In the genomic region with DNA sequence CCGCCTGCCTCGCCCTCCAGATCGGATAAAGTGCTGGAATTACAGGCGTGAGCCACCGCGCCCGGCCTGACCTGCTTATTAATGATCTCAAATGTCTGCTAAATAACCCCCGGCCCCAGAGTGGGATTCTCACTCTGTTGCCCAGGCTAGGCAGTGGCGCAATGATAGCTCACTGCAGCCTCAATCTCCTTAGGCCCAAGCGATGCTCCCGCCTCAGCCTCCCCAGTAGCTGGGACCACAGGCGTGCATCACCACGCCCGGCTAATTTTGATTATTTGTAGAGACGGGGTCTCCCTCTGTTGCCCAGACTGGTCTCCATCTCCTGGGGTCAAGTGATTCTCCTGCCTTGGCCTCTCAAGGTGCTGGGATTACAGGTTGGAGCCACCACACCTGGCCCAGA, we compare ENCODE assay signal across 8 cellular contexts. TPM values are rescaled to one million over a fixed set of nuclear protein-coding genes. Genes with fewer than 3 reads are reported as not detected.
A peak's percentile ranks its signal among the peaks of the same experiment; 100 is the strongest.
DNase-seq lines count a peak whose midpoint lies in the region; TF ChIP-seq lines count a peak whose summit lies in the region.

No MANE protein-coding gene starts in this region.

- H3K27me3 Mint-ChIP-seq in IgD-negative memory B cell (peaks cover 8% of the 10 kb centered on the region), MCF 10A (ENCODE audit: insufficient read depth, unreplicated experiment) (no peaks in the 10 kb centered on the region), neural crest cell (ENCODE audit: low read depth) (peaks cover 2% of the 10 kb centered on the region)

- peaks cover 2% of the 10 kb centered on the region for H3K36me3 ChIP-seq in BJ (ENCODE audit: control insufficient read depth, insufficient read depth, low read length)

- no peaks in the 10 kb centered on the region for H3K27me3 ChIP-seq in BJ (ENCODE audit: control insufficient read depth, insufficient read depth, low read length)

- peaks cover 0 to 2% (median 0%) of the 10 kb centered on the region in 3 donors for H3K9me3 Mint-ChIP-seq in IgD-negative memory B cell
- H3K9me3 Mint-ChIP-seq in MCF 10A (ENCODE audit: unreplicated experiment): no peaks in the 10 kb centered on the region
- H3K9me3 Mint-ChIP-seq in neural crest cell: no peaks in the 10 kb centered on the region

- intact Hi-C loops in MCF 10A (cut with micrococcal nuclease): no loop called here

- H3K4me3 Mint-ChIP-seq in IgD-negative memory B cell: peak overlapping the region in 3 of 4 donors; percentile 83 to 95 (median 89)
- H3K4me3 Mint-ChIP-seq in MCF 10A (ENCODE audit: unreplicated experiment): peak overlapping the region; percentile 71
- peak overlapping the region; percentile 91 for H3K4me3 Mint-ChIP-seq in neural crest cell

- peak overlapping the region; percentile 75; the same call in 1 of the 2 replicates for H3K4me3 ChIP-seq in BJ (ENCODE audit: low read depth, low read length)

- TF ChIP-seq POLR2A in erythroblast (IDR thresholded peaks at IDR 0.05; ENCODE audit: low read length): no peak

- POLR2A ChIA-PET in BJ (lab: Charles Lee): interaction anchor here (1.4 kb wide), 1 partner anchor 28 kb away, joined by 11 read pairs; a partner anchor contains a TSS
- POLR2A ChIA-PET in MCF 10A (lab: Yijun Ruan, JAX): interaction anchor here (0.6 to 8.2 kb wide), 11 partner anchors 12 to 214 kb away, joined by 3 to 240 read pairs (median 4); a partner anchor contains a TSS

- no TSS peak for BruUV-seq in MCF 10A (replicated peaks; lab: Mats Ljungman, UMichigan)

- H3K4me1 Mint-ChIP-seq in IgD-negative memory B cell (peaks cover 10 to 20% (median 15%) of the 10 kb centered on the region in 3 donors), MCF 10A (ENCODE audit: insufficient read depth, unreplicated experiment) (peaks cover 10% of the 10 kb centered on the region), neural crest cell (peaks cover 20% of the 10 kb centered on the region)

- no peak for DNase-seq in BJ (ENCODE audit: low read depth)
- DNase-seq in MCF 10A (ENCODE audit: unreplicated experiment): no peak
- no peak for DNase-seq in neural crest cell (ENCODE audit: low read depth, low spot score)
- DNase-seq in inferior parietal cortex (ENCODE audit: extremely low spot score): no peak
- no peak for DNase-seq in foreskin melanocyte
- DNase-seq in erythroblast (lab: John Stamatoyannopoulos, UW): no peak
- DNase-seq in DMS153 treated with DMSO at 0.1 percent for 48 hours (lab: John Stamatoyannopoulos, UW; ENCODE audit: unreplicated experiment): no peak

- peaks cover 2% of the 10 kb centered on the region for H3K36me3 Mint-ChIP-seq in IgD-negative memory B cell
- H3K36me3 Mint-ChIP-seq in MCF 10A (ENCODE audit: insufficient read depth, unreplicated experiment): peaks cover 7% of the 10 kb centered on the region
- no peaks in the 10 kb centered on the region for H3K36me3 Mint-ChIP-seq in neural crest cell (ENCODE audit: low read depth)

- peak overlapping the region; percentile 81 to 97 (median 95) for H3K27ac Mint-ChIP-seq in IgD-negative memory B cell
- peak overlapping the region; percentile 75 for H3K27ac Mint-ChIP-seq in MCF 10A (ENCODE audit: low read depth, unreplicated experiment)
- no peak overlapping the region for H3K27ac Mint-ChIP-seq in neural crest cell (ENCODE audit: unreplicated experiment)

- CTCF ChIA-PET in BJ (lab: Yijun Ruan, JAX) (interaction anchor here (0.6 to 7.5 kb wide), 12 partner anchors 19 to 259 kb away, joined by 3 to 437 read pairs (median 4); a partner anchor contains a TSS), MCF 10A (lab: Yijun Ruan, JAX) (interaction anchor here (0.6 to 2.3 kb wide), 7 partner anchors 23 to 222 kb away, joined by 3 to 14 read pairs (median 4); no protein-coding TSS in a partner anchor)

- TF ChIP-seq CTCF in BJ (IDR thresholded peaks at IDR 0.05; ENCODE audit: insufficient read depth, low read depth, low read length): no peak
- no peak for TF ChIP-seq CTCF in MCF 10A (IDR thresholded peaks at IDR 0.05; ENCODE audit: unreplicated experiment)
- no peak for TF ChIP-seq CTCF in neural crest cell (conservative IDR thresholded peaks at IDR 0.05)

RNA-seq across cellular contexts. Expression of a gene that starts 0.6 kb away (rescaled TPM):
- polyA plus RNA-seq in BJ (2011; rRNA removed) (57.9 and 65.1 TPM in 2 replicates), IgD-negative memory B cell (339 TPM)
- 29.1 and 30.1 TPM in 2 replicates for polyA minus RNA-seq in BJ (2011; rRNA and poly(A)+ RNA removed)
- total RNA-seq in MCF 10A (2022) (256 and 258 TPM in 2 replicates), neural crest cell (140 and 141 TPM in 2 replicates)

RNA-seq across cellular contexts. Expression of a gene that starts 3.1 kb away (rescaled TPM):
- polyA plus RNA-seq in BJ (2011; rRNA removed) (0.97 and 1.6 TPM in 2 replicates), IgD-negative memory B cell (not detected)
- 0.62 and 0.67 TPM in 2 replicates for polyA minus RNA-seq in BJ (2011; rRNA and poly(A)+ RNA removed)
- total RNA-seq in MCF 10A (2022) (7.0 and 8.2 TPM in 2 replicates), neural crest cell (26.2 and 27.1 TPM in 2 replicates)

RNA-seq across cellular contexts. Expression of a gene that starts 7.5 kb away (rescaled TPM):
- polyA plus RNA-seq in BJ (2011; rRNA removed) (6.9 and 8.4 TPM in 2 replicates), IgD-negative memory B cell (4.8 TPM)
- 21.3 and 25.6 TPM in 2 replicates for polyA minus RNA-seq in BJ (2011; rRNA and poly(A)+ RNA removed)
- total RNA-seq in MCF 10A (2022) (73.6 and 96.9 TPM in 2 replicates), neural crest cell (177 and 187 TPM in 2 replicates)

RNA-seq across cellular contexts. Expression of a gene that starts 28.2 kb away (rescaled TPM):
- polyA plus RNA-seq in BJ (2011; rRNA removed): 342 and 372 TPM in 2 replicates
- polyA minus RNA-seq in BJ (2011; rRNA and poly(A)+ RNA removed): 69.9 and 93.9 TPM in 2 replicates
- polyA plus RNA-seq in IgD-negative memory B cell: 377 TPM
- 316 and 362 TPM in 2 replicates for total RNA-seq in MCF 10A (2022)
- 414 and 421 TPM in 2 replicates for total RNA-seq in neural crest cell

RNA-seq across cellular contexts. Expression of a gene that starts 34.4 kb away (rescaled TPM):
- polyA plus RNA-seq in BJ (2011; rRNA removed) (24.6 and 37.5 TPM in 2 replicates), IgD-negative memory B cell (115 TPM)
- 8.6 TPM in 2 replicates for polyA minus RNA-seq in BJ (2011; rRNA and poly(A)+ RNA removed)
- total RNA-seq in MCF 10A (2022) (71.0 and 85.2 TPM in 2 replicates), neural crest cell (33.3 and 36.6 TPM in 2 replicates)
